Comparison of ENCODE assay signal across 8 cellular contexts in genomic region chr2:3379339-3379646, GRCh38. TPM values are rescaled to one million over a fixed set of nuclear protein-coding genes. Genes with fewer than 3 reads are reported as not detected.
DNase-seq lines count a peak whose midpoint lies in the region; ATAC-seq and TF ChIP-seq lines count a peak whose summit lies in the region.

No MANE protein-coding gene starts in this region.

- H3K4me3 ChIP-seq in iPS DF 6.9 (ENCODE audit: low read length): peak overlapping the region; percentile 89; the same call in 1 of the 2 replicates

- H3K4me1 ChIP-seq in iPS DF 6.9 (ENCODE audit: control insufficient read depth, insufficient read depth, low read length): no peaks in the 10 kb centered on the region

- H3K27ac Mint-ChIP-seq in activated CD4-positive, alpha-beta memory T cell treated with anti-CD3 and anti-CD28 coated beads, Interleukin-2, amount 10 ng/mL, durations not matched to agents 7 days and 5 days: peak overlapping the region; percentile 96
- H3K27ac Mint-ChIP-seq in stimulated activated effector memory CD8-positive, alpha-beta T cell treated with anti-CD3 and anti-CD28 coated beads, Interleukin-12 subunit alpha, Interleukin-12 subunit beta, amount 100 ng/mL, for 72 hours: peak overlapping the region; percentile 98

- H3K9me3 Mint-ChIP-seq in activated CD4-positive, alpha-beta memory T cell treated with anti-CD3 and anti-CD28 coated beads, Interleukin-2, amount 10 ng/mL, durations not matched to agents 7 days and 5 days: no peaks in the 10 kb centered on the region
- no peaks in the 10 kb centered on the region for H3K9me3 Mint-ChIP-seq in stimulated activated effector memory CD8-positive, alpha-beta T cell treated with anti-CD3 and anti-CD28 coated beads, Interleukin-12 subunit alpha, Interleukin-12 subunit beta, amount 100 ng/mL, for 72 hours

- DNase-seq in DMS79 (lab: John Stamatoyannopoulos, UW) (peak; percentile 90), DMS79 treated with DMSO at 0.1 percent for 48 hours (lab: John Stamatoyannopoulos, UW) (no peak), iPS DF 6.9 (ENCODE audit: low read depth, low spot score) (no peak), NCI-H1105 treated with DMSO at 0.1 percent for 48 hours (lab: John Stamatoyannopoulos, UW) (no peak), GM13976 (ENCODE audit: low spot score) (no peak)
- no peak for DNase-seq in activated CD4-positive, alpha-beta memory T cell treated with anti-CD3 and anti-CD28 coated beads, Interleukin-2, amount 10 ng/mL, durations not matched to agents 7 days and 5 days
- no peak for DNase-seq in stimulated activated effector memory CD8-positive, alpha-beta T cell treated with anti-CD3 and anti-CD28 coated beads, Interleukin-12 subunit alpha, Interleukin-12 subunit beta, amount 100 ng/mL, for 72 hours (ENCODE audit: low spot score in 2 of 2)

- H3K4me1 Mint-ChIP-seq in activated CD4-positive, alpha-beta memory T cell treated with anti-CD3 and anti-CD28 coated beads, Interleukin-2, amount 10 ng/mL, durations not matched to agents 7 days and 5 days: peaks cover 55% of the 10 kb centered on the region
- H3K4me1 Mint-ChIP-seq in stimulated activated effector memory CD8-positive, alpha-beta T cell treated with anti-CD3 and anti-CD28 coated beads, Interleukin-12 subunit alpha, Interleukin-12 subunit beta, amount 100 ng/mL, for 72 hours: peaks cover 42% of the 10 kb centered on the region

- CTCF ChIA-PET in activated CD4-positive, alpha-beta memory T cell treated with anti-CD3 and anti-CD28 coated beads, Interleukin-2, amount 10 ng/mL, durations not matched to agents 7 days and 5 days (lab: Charles Lee): interaction anchor here (1.0 to 2.0 kb wide), 7 partner anchors 22 to 197 kb away, joined by 3 to 10 read pairs (median 4); partner anchors contain the start of gene ADI1

- H3K36me3 ChIP-seq in iPS DF 6.9 (ENCODE audit: control insufficient read depth, insufficient read depth, low read length): no peaks in the 10 kb centered on the region

- no peak for TF ChIP-seq CTCF in GM13976 (IDR thresholded peaks at IDR 0.05; ENCODE audit: borderline replicate concordance, control extremely low read depth, extremely low read depth, insufficient read depth, missing control alignments)

- WGBS in iPS DF 6.9 (ENCODE audit: insufficient coverage, insufficient read length): no CpG with 5 or more reads among the region's 8 CpGs

- no peaks in the 10 kb centered on the region for H3K27me3 ChIP-seq in iPS DF 6.9 (ENCODE audit: control insufficient read depth, insufficient read depth, low read length)

- no peak for ATAC-seq in stimulated activated effector memory CD8-positive, alpha-beta T cell treated with anti-CD3 and anti-CD28 coated beads, Interleukin-12 subunit alpha, Interleukin-12 subunit beta, amount 100 ng/mL, for 72 hours
- no peak for ATAC-seq in activated CD4-positive, CD25-positive, alpha-beta regulatory T cell treated with anti-CD3 and anti-CD28 coated beads, Interleukin-2, amount 50 U/mL, for 24 hours

- H3K4me3 Mint-ChIP-seq in activated CD4-positive, alpha-beta memory T cell treated with anti-CD3 and anti-CD28 coated beads, Interleukin-2, amount 10 ng/mL, durations not matched to agents 7 days and 5 days: peak overlapping the region; percentile 99
- H3K4me3 Mint-ChIP-seq in stimulated activated effector memory CD8-positive, alpha-beta T cell treated with anti-CD3 and anti-CD28 coated beads, Interleukin-12 subunit alpha, Interleukin-12 subunit beta, amount 100 ng/mL, for 72 hours: peak overlapping the region; percentile 98

- H3K36me3 Mint-ChIP-seq in activated CD4-positive, alpha-beta memory T cell treated with anti-CD3 and anti-CD28 coated beads, Interleukin-2, amount 10 ng/mL, durations not matched to agents 7 days and 5 days (ENCODE audit: low read depth): peaks cover 32% of the 10 kb centered on the region
- peaks cover 28% of the 10 kb centered on the region for H3K36me3 Mint-ChIP-seq in stimulated activated effector memory CD8-positive, alpha-beta T cell treated with anti-CD3 and anti-CD28 coated beads, Interleukin-12 subunit alpha, Interleukin-12 subunit beta, amount 100 ng/mL, for 72 hours

- POLR2A ChIA-PET in activated CD4-positive, alpha-beta memory T cell treated with anti-CD3 and anti-CD28 coated beads, Interleukin-2, amount 10 ng/mL, durations not matched to agents 7 days and 5 days (lab: Charles Lee): interaction anchor here (0.6 to 4.2 kb wide), 11 partner anchors 14 to 395 kb away, joined by 3 to 34 read pairs (median 5); partner anchors contain the start of genes ADI1 and RNASEH1

- in situ Hi-C loops in GM13976 (cut with MboI; ENCODE audit: low sequenced_read_pairs, unreplicated experiment): no loop called here

- H3K9me3 ChIP-seq in iPS DF 6.9 (ENCODE audit: control insufficient read depth, insufficient read depth, low read length): no peaks in the 10 kb centered on the region

- H3K27ac ChIP-seq in iPS DF 6.9 (ENCODE audit: low read length): no peak overlapping the region

- H3K27me3 Mint-ChIP-seq in activated CD4-positive, alpha-beta memory T cell treated with anti-CD3 and anti-CD28 coated beads, Interleukin-2, amount 10 ng/mL, durations not matched to agents 7 days and 5 days: no peaks in the 10 kb centered on the region

RNA-seq across cellular contexts. Expression of gene TRAPPC12, which starts 0.2 kb away (rescaled TPM):
- total RNA-seq in activated CD4-positive, alpha-beta memory T cell treated with anti-CD3 and anti-CD28 coated beads, Interleukin-2, amount 10 ng/mL, durations not matched to agents 7 days and 5 days: 10 to 100 TPM; 74.5 to 75.6 TPM

RNA-seq across cellular contexts. Expression of gene EIPR1, which starts 1.7 kb away (rescaled TPM):
- 10 to 100 TPM; 34.3 to 36.1 TPM for total RNA-seq in activated CD4-positive, alpha-beta memory T cell treated with anti-CD3 and anti-CD28 coated beads, Interleukin-2, amount 10 ng/mL, durations not matched to agents 7 days and 5 days
